28 cellular contexts compared by ENCODE assay signal in genomic region chr11:44934735-44935250, GRCh38.
"Had no signal": no experiment of that assay in that cellular context is flagged by ENCODE, and none has a peak within 500 bp of the region (broad histone marks: within the 10 kb centered on the region; RNA-seq: fewer than 3 reads in every experiment).

No MANE protein-coding gene starts in this region.

- H3K4me3 ChIP-seq: left lung, lower lobe of right lung, mucosa of descending colon, neural progenitor cell, psoas muscle, right atrium auricular region, sigmoid colon, spleen, suprapubic skin, thoracic aorta, tibial artery, uterus had no signal

- H3K9ac ChIP-seq: neural progenitor cell, parathyroid adenoma had no signal

- H3K4me1 ChIP-seq: parathyroid adenoma, uterus had no signal

- H2AFZ ChIP-seq: neural progenitor cell, parathyroid adenoma had no signal

- FAIRE-seq: keratinocyte, small intestine had no signal

- H3K27me3 ChIP-seq: left lung, neural progenitor cell, neutrophil, right atrium auricular region, sigmoid colon, spleen, suprapubic skin, tibial artery, uterus had no signal

- ATAC-seq: left colon; left lung; lower lobe of right lung; mucosa of descending colon; naive thymus-derived CD4-positive, alpha-beta T cell; natural killer cell treated with Interleukin-12 subunit alpha and Interleukin-12 subunit beta and Interleukin-15 and Interleukin-18, amount 100 ng/mL, for 72 hours; psoas muscle; stimulated activated effector memory CD8-positive, alpha-beta T cell treated with anti-CD3 and anti-CD28 coated beads, Interleukin-12 subunit alpha, Interleukin-12 subunit beta, amount 100 ng/mL, for 72 hours had no signal

- H3K36me3 ChIP-seq: neural progenitor cell, thoracic aorta, uterus had no signal

- H3K9me3 ChIP-seq: left lung, lower lobe of right lung, mucosa of descending colon, neutrophil, psoas muscle, right atrium auricular region, sigmoid colon, spleen, suprapubic skin, thoracic aorta, tibial artery, uterus had no signal

- H3K4me2 ChIP-seq: neural progenitor cell had no signal

- DNase-seq: hippocampal formation; kidney glomerular epithelial cell; left colon; left lung; lower lobe of right lung; mammary epithelial cell; midbrain; mucosa of descending colon; naive thymus-derived CD4-positive, alpha-beta T cell; occipital lobe; psoas muscle; sigmoid colon; small intestine; spleen; stimulated activated CD4-positive, alpha-beta T cell treated with anti-CD3 and anti-CD28 coated beads, Interleukin-4, amount 100 ng/mL, for 24 hours; stimulated activated naive CD4-positive, alpha-beta T cell; tibial artery; trophoblast cell; uterus had no signal

- H3K27ac ChIP-seq: left lung, lower lobe of right lung, neural progenitor cell, neutrophil, parathyroid adenoma, psoas muscle, right atrium auricular region, sigmoid colon, spleen, suprapubic skin, thoracic aorta, tibial artery, uterus had no signal

- H3K79me2 ChIP-seq: parathyroid adenoma had no signal
